ENCODE assay signal across 8 cellular contexts in genomic region chr1:76269175-76269574, GRCh38.
DNase-seq lines count a peak whose midpoint lies in the region; ATAC-seq and TF ChIP-seq lines count a peak whose summit lies in the region.

No MANE protein-coding gene starts in this region.

- intact Hi-C loops in esophagus squamous epithelium (cut with DNase I), result no loop called here

- peak; percentile 14 for DNase-seq in AG04449 (ENCODE audit: low read depth, low spot score)
- DNase-seq in GM03348 (ENCODE audit: low spot score), result peak; percentile 27
- DNase-seq in SW480 (ENCODE audit: low spot score), result peak; percentile 34
- DNase-seq in fibroblast of villous mesenchyme (ENCODE audit: low read depth), result peak; percentile 16
- no peak for DNase-seq in GM19240 (ENCODE audit: insufficient read length, low spot score)
- no peak for DNase-seq in esophagus squamous epithelium (lab: John Stamatoyannopoulos, UW)

- WGBS in esophagus squamous epithelium, 2 donors, result 25 to 35% methylated on average over 2 of the region's 2 CpGs

- ATAC-seq in GM21576 (IDR thresholded peaks at IDR 0.05; ENCODE audit: unreplicated experiment) (no peak), HG03457 (IDR thresholded peaks at IDR 0.05; ENCODE audit: unreplicated experiment) (no peak)

- H3K36me3 ChIP-seq in esophagus squamous epithelium, result no peaks in the 10 kb centered on the region

- peaks cover 0 to 18% (median 0%) of the 10 kb centered on the region in 3 donors for H3K4me1 ChIP-seq in esophagus squamous epithelium

- no peak for TF ChIP-seq POLR2A in esophagus squamous epithelium (IDR thresholded peaks at IDR 0.05)

- CTCF ChIA-PET in AG04449 (lab: Yijun Ruan, JAX), result no interaction called here

- POLR2A ChIA-PET in AG04449 (lab: Yijun Ruan, JAX), result no interaction called here

- H3K27me3 ChIP-seq in esophagus squamous epithelium, result no peaks in the 10 kb centered on the region

- H3K4me3 ChIP-seq in AG04449 (ENCODE audit: low read depth, low read length), result no peak overlapping the region
- no peak overlapping the region for H3K4me3 ChIP-seq in fibroblast of villous mesenchyme (ENCODE audit: low read depth, low read length)
- H3K4me3 ChIP-seq in esophagus squamous epithelium, result no peak overlapping the region

- H3K9me3 ChIP-seq in esophagus squamous epithelium, result no peaks in the 10 kb centered on the region

- H3K27ac ChIP-seq in esophagus squamous epithelium, result no peak overlapping the region

- no peak for TF ChIP-seq CTCF in AG04449 (IDR thresholded peaks at IDR 0.05; ENCODE audit: insufficient read depth, low read length, missing control alignments)
- TF ChIP-seq CTCF in fibroblast of villous mesenchyme (IDR thresholded peaks at IDR 0.05; ENCODE audit: insufficient read depth, low read depth, low read length), result no peak
- no peak for TF ChIP-seq CTCF in esophagus squamous epithelium (IDR thresholded peaks at IDR 0.05)

Comparison
In these comparisons a context has a peak if more than half of its experiments do, and no peak if none do; other contexts are left out.
1. DNase-seq: peak in AG04449 (single experiment), GM03348 (single experiment), SW480 (single experiment) and fibroblast of villous mesenchyme (single experiment); none in GM19240 (single experiment) and esophagus squamous epithelium (single experiment).